10 cellular contexts compared by ENCODE assay signal in genomic region chr2:12721571-12722444, GRCh38. TPM values are rescaled to one million over a fixed set of nuclear protein-coding genes. Genes with fewer than 3 reads are reported as not detected.
A peak's percentile ranks its signal among the peaks of the same experiment; 100 is the strongest.
DNase-seq lines count a peak whose midpoint lies in the region; ATAC-seq and TF ChIP-seq lines count a peak whose summit lies in the region.
"Had no signal": no experiment of that assay in that cellular context is flagged by ENCODE, and none has a peak within 500 bp of the region (broad histone marks: within the 10 kb centered on the region; RNA-seq: fewer than 3 reads in every experiment).

No MANE protein-coding gene starts in this region.

- in situ Hi-C loops in GM23248 (cut with MboI): loop anchor here (10.0 kb wide), 1 partner anchor 203 kb away; no protein-coding TSS in a partner anchor

- 94 to 95% methylated on average over 14 of the region's 14 CpGs for WGBS in GM23248 (ENCODE audit: low coverage in 1 of 2, low lambda C conversion rate in 2 of 2, missing lambda C conversion rate in 2 of 2), 2 experiments
- 74 to 82% methylated on average over 14 of the region's 14 CpGs for WGBS in thyroid gland, 2 donors

- ATAC-seq in T-helper 17 cell: no peak
- ATAC-seq: HCT116 had no signal

- H3K79me2 ChIP-seq in GM23248 (ENCODE audit: insufficient read depth): peaks cover 91% of the 10 kb centered on the region
- peaks cover 95% of the 10 kb centered on the region for H3K79me2 ChIP-seq in fibroblast of lung (ENCODE audit: control insufficient read depth, insufficient read depth, low read length)

- H3K27ac ChIP-seq in GM23248: no peak overlapping the region
- H3K27ac ChIP-seq in fibroblast of lung (ENCODE audit: insufficient read depth, low read length): peak overlapping the region; percentile 88
- no peak overlapping the region for H3K27ac ChIP-seq in skeletal muscle tissue (ENCODE audit: low read depth, low read length)
- H3K27ac ChIP-seq in colonic mucosa: no peak overlapping the region
- peak overlapping the region in 1 of 3 donors; percentile 42 for H3K27ac ChIP-seq in thyroid gland
- H3K27ac ChIP-seq: neutrophil had no signal

- H3K9me3 ChIP-seq in GM23248 (ENCODE audit: low read depth) (no peaks in the 10 kb centered on the region), T-helper 17 cell (ENCODE audit: control insufficient read depth, low read length, poor library complexity, severe bottlenecking) (no peaks in the 10 kb centered on the region), fibroblast of lung (ENCODE audit: control insufficient read depth, insufficient read depth, low read depth, low read length) (no peaks in the 10 kb centered on the region), skeletal muscle tissue (ENCODE audit: control insufficient read depth in 3 of 3, low read length in 3 of 3) (no peaks in the 10 kb centered on the region), colonic mucosa (no peaks in the 10 kb centered on the region), thyroid gland (no peaks in the 10 kb centered on the region)
- H3K9me3 ChIP-seq: neutrophil had no signal

- H3K27me3 Mint-ChIP-seq in T-helper 17 cell: no peaks in the 10 kb centered on the region

- no peak overlapping the region for H3K9ac ChIP-seq in GM23248
- peak overlapping the region; percentile 49 for H3K9ac ChIP-seq in fibroblast of lung (ENCODE audit: insufficient read depth, low read length)
- peak overlapping the region; percentile 16 to 44 (median 34) for H3K9ac ChIP-seq in skeletal muscle tissue (ENCODE audit: low read depth in 1 of 3, low read length in 3 of 3)
- peak overlapping the region in 1 of 2 donors; percentile 18 for H3K9ac ChIP-seq in colonic mucosa (ENCODE audit: low read depth in 2 of 2, low read length in 2 of 2)

- H3K9me2 ChIP-seq in GM23248 (ENCODE audit: insufficient read depth): no peaks in the 10 kb centered on the region

- H3K27me3 ChIP-seq in GM23248 (replicated peaks; ENCODE audit: insufficient read depth) (no peaks in the 10 kb centered on the region), fibroblast of lung (ENCODE audit: control insufficient read depth, insufficient read depth, low read length) (no peaks in the 10 kb centered on the region), skeletal muscle tissue (ENCODE audit: control insufficient read depth in 3 of 3, insufficient read depth in 3 of 3, low read length in 3 of 3) (no peaks in the 10 kb centered on the region), colonic mucosa (peaks cover 20% of the 10 kb centered on the region), thyroid gland (no peaks in the 10 kb centered on the region)

- H4K20me1 ChIP-seq in GM23248 (ENCODE audit: insufficient read depth) (peaks cover 4% of the 10 kb centered on the region; the same call in 1 of the 2 replicates), fibroblast of lung (ENCODE audit: control insufficient read depth, extremely low read depth, insufficient read depth, low read length) (no peaks in the 10 kb centered on the region)

- H3K27ac Mint-ChIP-seq in T-helper 17 cell: peak overlapping the region; percentile 98

- DNase-seq in GM23248 (no peak), T-helper 17 cell (no peak), fibroblast of lung (ENCODE audit: low read depth in 2 of 2) (peak in 1 of 2 donors; percentile 99), colonic mucosa (no peak), NCI-H187 treated with DMSO at 0.1 percent for 48 hours (lab: John Stamatoyannopoulos, UW) (no peak), DMS153 treated with DMSO at 0.1 percent for 48 hours (lab: John Stamatoyannopoulos, UW; ENCODE audit: unreplicated experiment) (no peak), thyroid gland (no peak)

- H3K4me1 Mint-ChIP-seq in T-helper 17 cell: peaks cover 63% of the 10 kb centered on the region

- peak overlapping the region; percentile 99 for H3K4me3 Mint-ChIP-seq in T-helper 17 cell

- peaks cover 40% of the 10 kb centered on the region for H3F3A ChIP-seq in GM23248 (ENCODE audit: insufficient read depth)

- no peak for TF ChIP-seq CTCF in fibroblast of lung (conservative IDR thresholded peaks at IDR 0.05 in 1 of 2, IDR thresholded peaks at IDR 0.05 in 1 of 2; ENCODE audit: low read depth in 1 of 2, low read length in 2 of 2)
- no peak for TF ChIP-seq CTCF in colonic mucosa (IDR thresholded peaks at IDR 0.05)
- TF ChIP-seq CTCF in thyroid gland (IDR thresholded peaks at IDR 0.05): no peak

- peak overlapping the region; percentile 92 for H3K4me2 ChIP-seq in GM23248 (ENCODE audit: unreplicated experiment)
- peak overlapping the region; percentile 88 for H3K4me2 ChIP-seq in fibroblast of lung (ENCODE audit: extremely low read depth, insufficient read depth, low read length)

- H2AFZ ChIP-seq in GM23248 (no peak overlapping the region), fibroblast of lung (ENCODE audit: low read length) (no peak overlapping the region)

- H3K4me1 ChIP-seq in GM23248 (ENCODE audit: insufficient read depth): peaks cover 24% of the 10 kb centered on the region
- H3K4me1 ChIP-seq in fibroblast of lung (ENCODE audit: control insufficient read depth, extremely low read depth, insufficient read depth, low read length): peaks cover 18% of the 10 kb centered on the region
- H3K4me1 ChIP-seq in skeletal muscle tissue (ENCODE audit: control insufficient read depth in 3 of 3, insufficient read depth in 3 of 3, low read length in 3 of 3): peaks cover 29 to 48% (median 36%) of the 10 kb centered on the region in 3 donors
- H3K4me1 ChIP-seq in colonic mucosa: peaks cover 4% of the 10 kb centered on the region
- peaks cover 22 to 38% of the 10 kb centered on the region in 2 donors for H3K4me1 ChIP-seq in thyroid gland

- H3K36me3 ChIP-seq in GM23248 (ENCODE audit: low read depth) (peaks cover 24% of the 10 kb centered on the region; the same call in 1 of the 2 replicates), fibroblast of lung (ENCODE audit: control insufficient read depth, insufficient read depth, low read length) (peaks cover 3% of the 10 kb centered on the region), skeletal muscle tissue (ENCODE audit: control insufficient read depth in 3 of 3, insufficient read depth in 3 of 3, low read length in 3 of 3) (peaks cover 4 to 25% (median 10%) of the 10 kb centered on the region in 3 donors), colonic mucosa (no peaks in the 10 kb centered on the region), thyroid gland (no peaks in the 10 kb centered on the region)
- H3K36me3 ChIP-seq: neutrophil had no signal

- peaks cover 21% of the 10 kb centered on the region for H3K36me3 Mint-ChIP-seq in T-helper 17 cell (ENCODE audit: low read depth)

- intact Hi-C loops in colonic mucosa (cut with DNase I) (no loop called here), thyroid gland (cut with DNase I) (loop anchor here (10.0 kb wide), 1 partner anchor 213 kb away; no protein-coding TSS in a partner anchor)

- peak overlapping the region; percentile 98 for H3K4me3 ChIP-seq in GM23248
- peak overlapping the region; percentile 38 to 97 (median 94) for H3K4me3 ChIP-seq in fibroblast of lung (replicated peaks in 1 of 4; ENCODE audit: control extremely low read depth in 1 of 4, insufficient read depth in 1 of 4, low read depth in 3 of 4, low read length in 4 of 4)
- peak overlapping the region; percentile 18 to 54 (median 42) for H3K4me3 ChIP-seq in skeletal muscle tissue (ENCODE audit: low read length in 3 of 3)
- H3K4me3 ChIP-seq in colonic mucosa: no peak overlapping the region
- H3K4me3 ChIP-seq in thyroid gland (replicated peaks in 1 of 3): no peak overlapping the region

- TF ChIP-seq POLR2A in thyroid gland (IDR thresholded peaks at IDR 0.05): no peak

RNA-seq across cellular contexts. Expression of gene TRIB2, which starts 5.1 kb away (rescaled TPM):
- total RNA-seq in GM23248 (2014; rRNA removed; shearing (Covaris generic)): 43.8 and 46.9 TPM in 2 replicates
- polyA plus RNA-seq in GM23248 (2016; fragmentation: Nextera tagmentation; extraction: Ambion mirVana) (31.5 and 32.1 TPM in 2 replicates), fibroblast of lung (23.4 and 26.1 TPM in 2 replicates)
- total RNA-seq in T-helper 17 cell (100 to 1,000 TPM; 166 to 170 TPM), fibroblast of lung (31.0 and 38.5 TPM in 2 replicates), skeletal muscle tissue (38.1 TPM), colonic mucosa (10 to 100 TPM in 1 of 2 donors, 1 to 10 TPM in 1; 3.7 to 10.5 TPM), thyroid gland (10 to 100 TPM; 30.8 to 59.8 (median 37.1) TPM)
- 21.0 and 29.7 TPM in 2 replicates for polyA plus RNA-seq in fibroblast of lung (2012)
- 22.2 and 35.6 TPM in 2 replicates for polyA minus RNA-seq in fibroblast of lung (ENCODE audit: low replicate concordance)

Comparison
In these comparisons a context has a peak if more than half of its experiments do, and no peak if none do; other contexts are left out.
1. H3K4me3 ChIP-seq: peak in GM23248 (single experiment), fibroblast of lung (4 of 4) and skeletal muscle tissue (3 of 3); none in colonic mucosa (single experiment) and thyroid gland (0 of 3).